24 cellular contexts compared by ENCODE assay signal in the genomic region with DNA sequence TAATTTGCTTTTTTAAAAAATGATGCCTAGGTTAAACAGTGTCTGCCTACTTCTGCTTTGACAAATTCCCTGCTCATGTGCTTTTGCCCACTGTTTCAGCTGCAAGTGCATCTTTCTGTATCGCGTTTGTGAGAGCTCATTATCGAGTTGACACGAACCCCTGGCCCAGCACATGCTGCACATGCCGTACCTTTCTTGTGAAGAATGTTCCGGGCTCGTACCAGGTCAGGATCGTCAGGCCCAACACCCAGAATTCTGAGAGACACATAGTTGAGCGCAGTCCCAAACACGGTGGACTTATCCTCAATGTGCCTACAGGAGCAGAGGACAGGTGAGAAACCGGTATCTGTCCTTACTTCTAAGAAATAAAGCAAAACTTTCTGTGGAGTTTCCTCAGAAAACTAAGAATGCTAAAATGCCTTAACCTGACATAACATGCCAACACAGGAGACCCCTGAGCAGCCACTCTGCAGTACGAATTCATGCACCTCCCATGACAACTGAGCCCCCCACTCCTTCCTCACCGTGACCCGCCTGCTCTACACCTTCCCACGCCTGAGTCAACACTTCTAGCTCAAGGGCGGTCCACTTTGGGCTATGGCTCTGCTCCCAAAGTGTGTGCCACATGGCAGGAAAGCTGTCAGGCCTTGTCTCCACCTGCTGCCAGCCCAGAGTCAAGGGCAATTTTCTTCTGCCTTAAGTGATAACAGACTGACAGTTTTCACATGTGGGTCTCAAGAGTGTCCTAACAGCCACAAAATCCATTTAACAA. TPM values are rescaled to one million over a fixed set of nuclear protein-coding genes. Genes with fewer than 3 reads are reported as not detected.
DNase-seq lines count a peak whose midpoint lies in the region; ATAC-seq, FAIRE-seq and TF ChIP-seq lines count a peak whose summit lies in the region.
"Had no signal": no experiment of that assay in that cellular context is flagged by ENCODE, and none has a peak within 500 bp of the region (broad histone marks: within the 10 kb centered on the region; RNA-seq: fewer than 3 reads in every experiment).

No MANE protein-coding gene starts in this region.

- TF ChIP-seq CTCF in Loucy (conservative IDR thresholded peaks at IDR 0.05; ENCODE audit: low read length) (no peak), kidney (IDR thresholded peaks at IDR 0.05; ENCODE audit: borderline replicate concordance, extremely low read depth, insufficient read depth) (no peak), gastrocnemius medialis (IDR thresholded peaks at IDR 0.05 in 4 of 5, conservative IDR thresholded peaks at IDR 0.05 in 1 of 5) (no peak)

- intact Hi-C loops in kidney (cut with DNase I) (no loop called here), gastrocnemius medialis (cut with DNase I; ENCODE audit: low total_unique reads) (no loop called here)

- in situ Hi-C loops in gastrocnemius medialis (cut with MboI; ENCODE audit: low sequenced_read_pairs in 4 of 4), result no loop called here

- TF ChIP-seq POLR2A in gastrocnemius medialis (IDR thresholded peaks at IDR 0.05), result no peak

- H3K4me2 ChIP-seq in Loucy (ENCODE audit: low read depth, low read length, poor library complexity, severe bottlenecking), result peak overlapping the region; percentile 18
- H3K4me2 ChIP-seq: KMS-11 had no signal

- H3F3A ChIP-seq in Loucy (ENCODE audit: low read depth), result no peaks in the 10 kb centered on the region

- FAIRE-seq in kidney (lab: Jason Lieb, UNC), result no peak
- FAIRE-seq: GM12878 had no signal

- H3K36me3 ChIP-seq in Loucy (ENCODE audit: insufficient read depth, low read length), result peaks cover 39% of the 10 kb centered on the region; the same call in 1 of the 2 replicates
- peaks cover 4 to 14% of the 10 kb centered on the region in 2 donors for H3K36me3 ChIP-seq in kidney (ENCODE audit: control insufficient read depth in 1 of 2, insufficient read depth in 2 of 2, low read length in 2 of 2)
- H3K36me3 ChIP-seq in gastrocnemius medialis, result peaks cover 0 to 23% of the 10 kb centered on the region in 2 donors
- H3K36me3 ChIP-seq: breast epithelium, prostate gland had no signal

- H3K9ac ChIP-seq in Loucy (ENCODE audit: low read depth, low read length, poor library complexity, severe bottlenecking), result no peak overlapping the region
- H3K9ac ChIP-seq in kidney (ENCODE audit: low read length in 2 of 2), result no peak overlapping the region
- H3K9ac ChIP-seq: KMS-11 had no signal

- H4K20me1 ChIP-seq in Loucy (ENCODE audit: insufficient read depth, low read length, poor library complexity, severe bottlenecking), result peaks cover 28% of the 10 kb centered on the region

- H3K4me3 ChIP-seq in Loucy (ENCODE audit: low read length, poor library complexity, severe bottlenecking), result no peak overlapping the region
- no peak overlapping the region for H3K4me3 ChIP-seq in kidney (ENCODE audit: low read length in 2 of 2)
- H3K4me3 ChIP-seq in gastrocnemius medialis, result no peak overlapping the region
- H3K4me3 ChIP-seq: breast epithelium, colonic mucosa, GM12878, prostate gland, stomach, transverse colon had no signal

- H3K79me2 ChIP-seq in Loucy (ENCODE audit: insufficient read depth, low read length), result peaks cover 79% of the 10 kb centered on the region

- H3K4me1 ChIP-seq in Loucy (ENCODE audit: insufficient read depth, low read length, poor library complexity, severe bottlenecking), result peaks cover 15% of the 10 kb centered on the region
- peaks cover 5 to 6% of the 10 kb centered on the region in 2 donors for H3K4me1 ChIP-seq in kidney (ENCODE audit: control insufficient read depth in 1 of 2, insufficient read depth in 1 of 2, low read depth in 1 of 2, low read length in 2 of 2)
- H3K4me1 ChIP-seq in gastrocnemius medialis, result peaks cover 40 to 49% of the 10 kb centered on the region in 2 donors
- H3K4me1 ChIP-seq: colonic mucosa had no signal

- ATAC-seq in gastrocnemius medialis (peak; percentile 31 to 70), GM19395 (IDR thresholded peaks at IDR 0.05; ENCODE audit: unreplicated experiment) (no peak), GM19467 (IDR thresholded peaks at IDR 0.05; ENCODE audit: unreplicated experiment) (no peak)
- ATAC-seq: activated naive CD4-positive, alpha-beta T cell treated with anti-CD3 and anti-CD28 coated beads, Interleukin-2, amount 50 U/mL, for 72 hours; GM12878 had no signal

- H3K27me3 ChIP-seq in Loucy (ENCODE audit: insufficient read depth, low read length, poor library complexity, severe bottlenecking), result no peaks in the 10 kb centered on the region
- no peaks in the 10 kb centered on the region for H3K27me3 ChIP-seq in gastrocnemius medialis
- H3K27me3 ChIP-seq: breast epithelium, colonic mucosa, stomach, transverse colon had no signal

- H3K9me2 ChIP-seq in Loucy (replicated peaks; ENCODE audit: low read depth, low read length), result no peaks in the 10 kb centered on the region

- peak; percentile 20 for DNase-seq in cerebellar cortex (ENCODE audit: low spot score)
- peak; percentile 8 for DNase-seq in kidney
- DNase-seq in gastrocnemius medialis, result peak; percentile 22 to 74
- no peak for DNase-seq in NCI-H146 treated with DMSO at 0.1 percent for 48 hours (lab: John Stamatoyannopoulos, UW; ENCODE audit: unreplicated experiment)
- DNase-seq: activated CD4-positive, alpha-beta T cell treated with anti-CD3 and anti-CD28 coated beads, Interleukin-2, amount 10 ng/mL, durations not matched to agents 7 days and 5 days; colonic mucosa; DND-41; effector CD8-positive, alpha-beta T cell; kidney glomerular epithelial cell; NCI-H1436; NCI-H2107; NCI-H446 treated with DMSO at 0.1 percent for 48 hours; stomach; transverse colon; WERI-Rb-1 had no signal

- no peak overlapping the region for H3K27ac ChIP-seq in kidney (ENCODE audit: low read depth in 2 of 2, low read length in 2 of 2)
- H3K27ac ChIP-seq in gastrocnemius medialis, result peak overlapping the region; percentile 71 to 78 (median 74)
- H3K27ac ChIP-seq: breast epithelium, colonic mucosa, epithelial cell of prostate, KMS-11, stomach, transverse colon, WERI-Rb-1 had no signal

- H3K9me3 ChIP-seq in Loucy (ENCODE audit: insufficient read depth, low read depth, low read length) (no peaks in the 10 kb centered on the region), kidney (ENCODE audit: control insufficient read depth in 1 of 2, low read length in 2 of 2) (no peaks in the 10 kb centered on the region), gastrocnemius medialis (no peaks in the 10 kb centered on the region)
- H3K9me3 ChIP-seq: breast epithelium, colonic mucosa, prostate gland, stomach, transverse colon had no signal

- no peak overlapping the region for H2AFZ ChIP-seq in Loucy (ENCODE audit: low read length)

RNA-seq across cellular contexts. Expression of a gene that starts 6.7 kb away (rescaled TPM):
- total RNA-seq in kidney (24.6 TPM), gastrocnemius medialis (10 to 100 TPM; 26.4 to 47.2 (median 32.7) TPM)
- 15.8 TPM for polyA plus RNA-seq in kidney (ENCODE audit: insufficient read depth, low read depth, low replicate concordance)

RNA-seq across cellular contexts. Expression of a gene that starts 37.6 kb away (rescaled TPM):
- total RNA-seq in kidney (8.7 TPM), gastrocnemius medialis (10 to 100 TPM in 1 of 4 donors, 1 to 10 TPM in 3; 1.5 to 11.9 (median 3.0) TPM)
- polyA plus RNA-seq in kidney (ENCODE audit: insufficient read depth, low read depth, low replicate concordance), result 3.7 TPM

Comparison
In these comparisons a context has a peak if more than half of its experiments do, and no peak if none do; other contexts are left out.
1. H3K27ac ChIP-seq: peak in gastrocnemius medialis (4 of 4); none in kidney (0 of 2).
2. ATAC-seq: peak in gastrocnemius medialis (2 of 2); none in GM19395 (single experiment) and GM19467 (single experiment).